ENCODE assay signal across 9 cellular contexts in genomic region chr18:76426738-76427305, GRCh38.
DNase-seq lines count a peak whose midpoint lies in the region; ATAC-seq and TF ChIP-seq lines count a peak whose summit lies in the region.
"Had no signal": no experiment of that assay in that cellular context is flagged by ENCODE, and none has a peak within 500 bp of the region (broad histone marks: within the 10 kb centered on the region; RNA-seq: fewer than 3 reads in every experiment).

No MANE protein-coding gene starts in this region.

- DNase-seq in activated T-cell treated with anti-CD3 and anti-CD28 coated beads, Interleukin-2, amount 50 U/mL, for 48 hours, result peak; percentile 44 to 47
- DNase-seq in activated T-cell treated with anti-CD3 and anti-CD28 coated beads, Interleukin-2, amount 50 U/mL, for 4 hours, result no peak
- DNase-seq in left ventricle myocardium superior (no peak), tibial nerve (ENCODE audit: low spot score in 2 of 2) (peak in 1 of 2 donors; percentile 48)
- DNase-seq: NCI-H1417 had no signal

- no peaks in the 10 kb centered on the region for H3K27me3 ChIP-seq in tibial nerve

- 61 to 68% methylated on average over 8 of the region's 8 CpGs for WGBS in tibial nerve, 2 donors

- no peak for TF ChIP-seq POLR2A in tibial nerve (IDR thresholded peaks at IDR 0.05)

- no peaks in the 10 kb centered on the region for H3K36me3 Mint-ChIP-seq in activated T-cell treated with anti-CD3 and anti-CD28 coated beads, Interleukin-2, amount 50 U/mL, for 4 hours (ENCODE audit: insufficient read depth)

- H3K27me3 Mint-ChIP-seq in activated T-cell treated with anti-CD3 and anti-CD28 coated beads, Interleukin-2, amount 50 U/mL, for 4 hours (ENCODE audit: low read depth), result peaks cover 1% of the 10 kb centered on the region

- no peak for ATAC-seq in activated T-cell treated with anti-CD3 and anti-CD28 coated beads, Interleukin-2, amount 50 U/mL, for 4 hours
- ATAC-seq in SK-N-SH treated with all-trans-retinoic acid at 6 μM for 48 hours (peak; percentile 57; the same call in 2 of the 3 replicates), left ventricle myocardium superior (peak; percentile 60), HG02588 (IDR thresholded peaks at IDR 0.05; ENCODE audit: unreplicated experiment) (no peak), GM21381 (IDR thresholded peaks at IDR 0.05; ENCODE audit: unreplicated experiment) (no peak), HG02981 (IDR thresholded peaks at IDR 0.05; ENCODE audit: unreplicated experiment) (no peak)

- TF ChIP-seq EP300 in tibial nerve (IDR thresholded peaks at IDR 0.05), result no peak

- peaks cover 0 to 74% (median 26%) of the 10 kb centered on the region in 4 donors for H3K4me1 ChIP-seq in tibial nerve

- H3K4me3 ChIP-seq in tibial nerve, result no peak overlapping the region

- H3K9me3 ChIP-seq in tibial nerve, result no peaks in the 10 kb centered on the region

- intact Hi-C loops in left ventricle myocardium superior (cut with micrococcal nuclease), result no loop called here

- no peaks in the 10 kb centered on the region for H3K9me3 Mint-ChIP-seq in activated T-cell treated with anti-CD3 and anti-CD28 coated beads, Interleukin-2, amount 50 U/mL, for 4 hours

- H3K27ac ChIP-seq in tibial nerve, result peak overlapping the region in 2 of 4 donors; percentile 83 to 86

- H3K4me1 Mint-ChIP-seq in activated T-cell treated with anti-CD3 and anti-CD28 coated beads, Interleukin-2, amount 50 U/mL, for 4 hours (ENCODE audit: low read depth), result peaks cover 26% of the 10 kb centered on the region

- no peaks in the 10 kb centered on the region for H3K36me3 ChIP-seq in tibial nerve

- peak; percentile 41 to 72 (median 71) for TF ChIP-seq CTCF in tibial nerve (IDR thresholded peaks at IDR 0.05)

- H3K4me3 Mint-ChIP-seq in activated T-cell treated with anti-CD3 and anti-CD28 coated beads, Interleukin-2, amount 50 U/mL, for 4 hours, result no peak overlapping the region

TF ChIP-seq in SK-N-SH treated with all-trans-retinoic acid at 6 μM for 48 hours, 23 proteins besides CTCF, POLR2A, EP300 and RAD21:
- TF ChIP-seq BACH2 (CRISPR knock-in tag; IDR thresholded peaks at IDR 0.05; ENCODE audit: borderline replicate concordance) (no peak), SNAI2 (CRISPR knock-in tag; IDR thresholded peaks at IDR 0.05) (no peak), OSR1 (CRISPR knock-in tag; IDR thresholded peaks at IDR 0.05) (no peak), TCF4 (CRISPR knock-in tag; IDR thresholded peaks at IDR 0.05; ENCODE audit: borderline replicate concordance) (no peak), RARB (CRISPR knock-in tag; IDR thresholded peaks at IDR 0.05) (no peak), CSRNP3 (CRISPR knock-in tag; IDR thresholded peaks at IDR 0.05) (no peak), ZNF8 (CRISPR knock-in tag; IDR thresholded peaks at IDR 0.05) (no peak), ZFP3 (CRISPR knock-in tag; IDR thresholded peaks at IDR 0.05) (no peak), TSHZ2 (CRISPR knock-in tag; IDR thresholded peaks at IDR 0.05) (no peak), CSDC2 (CRISPR knock-in tag; IDR thresholded peaks at IDR 0.05) (no peak), ESRRG (CRISPR knock-in tag; IDR thresholded peaks at IDR 0.05) (no peak), CREB5 (CRISPR knock-in tag; IDR thresholded peaks at IDR 0.05; ENCODE audit: low read depth) (no peak)

Comparison
In these comparisons a context has a peak if more than half of its experiments do, and no peak if none do; other contexts are left out.
1. DNase-seq: peak in activated T-cell treated with anti-CD3 and anti-CD28 coated beads, Interleukin-2, amount 50 U/mL, for 48 hours (2 of 2); none in activated T-cell treated with anti-CD3 and anti-CD28 coated beads, Interleukin-2, amount 50 U/mL, for 4 hours (single experiment) and left ventricle myocardium superior (single experiment).
2. ATAC-seq: peak in SK-N-SH treated with all-trans-retinoic acid at 6 μM for 48 hours (single experiment) and left ventricle myocardium superior (single experiment); none in activated T-cell treated with anti-CD3 and anti-CD28 coated beads, Interleukin-2, amount 50 U/mL, for 4 hours (0 of 2), HG02588 (single experiment), GM21381 (single experiment) and HG02981 (single experiment).